ENCODE assay signal across 21 cellular contexts in genomic region chr1:232894436-232894835, GRCh38.
"Had no signal": no experiment of that assay in that cellular context is flagged by ENCODE, and none has a peak within 500 bp of the region (broad histone marks: within the 10 kb centered on the region; RNA-seq: fewer than 3 reads in every experiment).

No MANE protein-coding gene starts in this region.

- H3K4me2 ChIP-seq: neural progenitor cell had no signal

- DNase-seq: colonic mucosa; dermis blood vessel endothelial cell; esophagus squamous epithelium; foreskin keratinocyte; immature natural killer cell; left cardiac atrium; left ventricle myocardium inferior; natural killer cell; nucleus accumbens; ovary; small intestine; stimulated activated CD4-positive, alpha-beta T cell treated with anti-CD3 and anti-CD28 coated beads, Interleukin-12 subunit alpha, Interleukin-12 subunit beta, amount 100 ng/mL, for 4 hours; stimulated activated naive CD4-positive, alpha-beta T cell; stomach; substantia nigra; transverse colon had no signal

- FAIRE-seq: keratinocyte, small intestine had no signal

- H3K27me3 ChIP-seq: colonic mucosa, foreskin keratinocyte, neural progenitor cell, ovary, right atrium auricular region, stomach, transverse colon had no signal

- H3K9me3 ChIP-seq: colonic mucosa, ovary, thoracic aorta, transverse colon had no signal

- ATAC-seq: foreskin keratinocyte, left cardiac atrium, natural killer cell had no signal

- H3K9ac ChIP-seq: neural progenitor cell had no signal

- H2AFZ ChIP-seq: neural progenitor cell had no signal

- H3K4me3 ChIP-seq: colonic mucosa, esophagus squamous epithelium, left ventricle myocardium inferior, lung, neural progenitor cell, ovary, right atrium auricular region, stomach, thoracic aorta, transverse colon had no signal

- H3K4me1 ChIP-seq: colonic mucosa, esophagus squamous epithelium, foreskin keratinocyte, left ventricle myocardium inferior, neural progenitor cell, right atrium auricular region, stomach, transverse colon had no signal

- H3K36me3 ChIP-seq: colonic mucosa, esophagus squamous epithelium, left ventricle myocardium inferior, neural progenitor cell, ovary, right atrium auricular region, stomach, thoracic aorta, transverse colon had no signal

- H3K27ac ChIP-seq: colonic mucosa, esophagus squamous epithelium, foreskin keratinocyte, left ventricle myocardium inferior, neural progenitor cell, ovary, right atrium auricular region, stomach, thoracic aorta, transverse colon had no signal
